In genomic region chr5:75511435-75512382, GRCh38 we compare ENCODE assay signal across 1 cellular context.
A peak's percentile ranks its signal among the peaks of the same experiment; 100 is the strongest.
TF ChIP-seq lines count a peak whose summit lies in the region.

Gene CERT1, minus strand, starts transcription at chr5:75511629. Its CDS starts 422 bp downstream, at chr5:75511207.
Gene POLK, plus strand, starts transcription at chr5:75511891.

TF ChIP-seq in HepG2, 621 proteins besides CTCF, POLR2A, EP300 and RAD21 (continued from another document and continues in another):
- TF ChIP-seq ZNF646 (CRISPR knock-in tag; IDR thresholded peaks at IDR 0.05) (peak; percentile 54), ZBTB20 (CRISPR knock-in tag; IDR thresholded peaks at IDR 0.05; ENCODE audit: borderline replicate concordance, low read depth) (peak; percentile 72; the same call in 1 of the 2 replicates), USF2 (IDR thresholded peaks at IDR 0.05; ENCODE audit: low read depth, low read length) (no peak), USF2 (CRISPR knock-in tag; IDR thresholded peaks at IDR 0.05; ENCODE audit: borderline replicate concordance) (no peak), MYC (CRISPR knock-in tag; IDR thresholded peaks at IDR 0.05; ENCODE audit: borderline replicate concordance) (no peak), ZNF639 (CRISPR knock-in tag; conservative IDR thresholded peaks at IDR 0.05) (0 out of 2 replicates have a peak, but pooled peaks have one; percentile 51), CREB1 (IDR thresholded peaks at IDR 0.05) (peak; percentile 86), CREB1 (CRISPR knock-in tag; IDR thresholded peaks at IDR 0.05) (peak; percentile 93), TFAP4 (IDR thresholded peaks at IDR 0.05; ENCODE audit: borderline replicate concordance, low read depth) (peak; percentile 69; the same call in 1 of the 2 replicates), ZIK1 (CRISPR knock-in tag; IDR thresholded peaks at IDR 0.05; ENCODE audit: borderline replicate concordance, low read depth) (0 out of 2 replicates have a peak, but pooled peaks have one; percentile 25), ZBTB26 (CRISPR knock-in tag; IDR thresholded peaks at IDR 0.05; ENCODE audit: borderline replicate concordance) (peak; percentile 4; the same call in 1 of the 2 replicates), CENPX (CRISPR knock-in tag; IDR thresholded peaks at IDR 0.05) (no peak), PATZ1 (CRISPR knock-in tag; IDR thresholded peaks at IDR 0.05) (peak; percentile 78), TIGD3 (CRISPR knock-in tag; IDR thresholded peaks at IDR 0.05; ENCODE audit: borderline replicate concordance) (no peak), ZNF430 (CRISPR knock-in tag; IDR thresholded peaks at IDR 0.05) (peak; percentile 52; the same call in 1 of the 2 replicates), TFE3 (CRISPR knock-in tag; IDR thresholded peaks at IDR 0.05) (peak; percentile 15; the same call in 1 of the 2 replicates), ZFP91 (CRISPR knock-in tag; IDR thresholded peaks at IDR 0.05; ENCODE audit: borderline replicate concordance) (peak; percentile 60; the same call in 1 of the 2 replicates), ZNF780A (CRISPR knock-in tag; IDR thresholded peaks at IDR 0.05) (no peak), TCF7L2 (IDR thresholded peaks at IDR 0.05; ENCODE audit: low read depth, low read length) (no peak), YY1 (IDR thresholded peaks at IDR 0.05; ENCODE audit: insufficient read depth, insufficient replicate concordance, low read depth, low read length) (peak; percentile 91), REPIN1 (CRISPR knock-in tag; IDR thresholded peaks at IDR 0.05; ENCODE audit: borderline replicate concordance, low read depth) (no peak), SP4 (CRISPR knock-in tag; IDR thresholded peaks at IDR 0.05) (peak; percentile 80), ELF4 (CRISPR knock-in tag; IDR thresholded peaks at IDR 0.05; ENCODE audit: borderline replicate concordance) (peak; percentile 38; the same call in 1 of the 2 replicates), SOX13 (IDR thresholded peaks at IDR 0.05) (no peak), SOX13 (CRISPR knock-in tag; conservative IDR thresholded peaks at IDR 0.05 in 1 of 2, IDR thresholded peaks at IDR 0.05 in 1 of 2) (peak in 1 of 2 experiments; percentile 30; a peak in 1 of 4 replicates), ZNF24 (IDR thresholded peaks at IDR 0.05) (0 out of 2 replicates have a peak, but pooled peaks have one; percentile 26), ZNF660 (CRISPR knock-in tag; IDR thresholded peaks at IDR 0.05; ENCODE audit: borderline replicate concordance, low read depth) (no peak), MTA3 (CRISPR knock-in tag; IDR thresholded peaks at IDR 0.05) (no peak), JUN (CRISPR knock-in tag; IDR thresholded peaks at IDR 0.05) (no peak), LCORL (IDR thresholded peaks at IDR 0.05) (no peak), LCORL (CRISPR knock-in tag; IDR thresholded peaks at IDR 0.05) (0 out of 2 replicates have a peak, but pooled peaks have one; percentile 36), TARDBP (CRISPR knock-in tag; IDR thresholded peaks at IDR 0.05) (no peak)
